15 cellular contexts compared by ENCODE assay signal in the genomic region with DNA sequence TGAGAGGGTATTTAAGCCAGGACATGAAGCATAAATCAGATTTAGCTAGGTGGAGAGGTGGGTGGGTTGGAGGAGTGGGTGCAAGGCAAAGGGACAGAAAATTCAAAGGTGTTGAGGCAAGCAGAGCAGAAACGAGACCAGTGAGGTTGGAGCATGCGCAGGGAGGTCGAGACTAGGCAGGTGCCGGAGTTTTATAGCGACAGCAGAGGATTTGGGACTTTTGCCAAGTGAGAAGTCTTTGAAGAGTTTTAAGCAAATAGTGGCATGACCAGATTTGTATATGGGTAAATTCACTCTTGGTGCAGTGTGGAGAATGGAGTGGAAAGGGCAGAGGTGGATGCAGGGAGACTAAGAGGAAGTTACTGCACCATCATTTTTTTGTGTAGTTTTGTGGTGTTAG.
DNase-seq lines count a peak whose midpoint lies in the region; ATAC-seq, FAIRE-seq and TF ChIP-seq lines count a peak whose summit lies in the region.
"Had no signal": no experiment of that assay in that cellular context is flagged by ENCODE, and none has a peak within 500 bp of the region (broad histone marks: within the 10 kb centered on the region; RNA-seq: fewer than 3 reads in every experiment).

No MANE protein-coding gene starts in this region.

- no peaks in the 10 kb centered on the region for H3K36me3 ChIP-seq in bronchial epithelial cell (ENCODE audit: control insufficient read depth, insufficient read depth, low read length)
- H3K36me3 ChIP-seq: ovary, SJSA1 had no signal

- no peak overlapping the region for H3K4me3 Mint-ChIP-seq in T-helper 2 cell treated with Interferon-gamma antibody and Interleukin-4, amounts not matched to agents 5 μg/mL and 100 μg/mL, for 36 hours
- H3K4me3 Mint-ChIP-seq in stimulated activated effector memory CD8-positive, alpha-beta T cell treated with anti-CD3 and anti-CD28 coated beads, Interleukin-12 subunit alpha, Interleukin-12 subunit beta, amount 100 ng/mL, for 72 hours = no peak overlapping the region

- peaks cover 19% of the 10 kb centered on the region for H3K36me3 Mint-ChIP-seq in T-helper 2 cell treated with Interferon-gamma antibody and Interleukin-4, amounts not matched to agents 5 μg/mL and 100 μg/mL, for 36 hours (ENCODE audit: low read depth)
- H3K36me3 Mint-ChIP-seq in stimulated activated effector memory CD8-positive, alpha-beta T cell treated with anti-CD3 and anti-CD28 coated beads, Interleukin-12 subunit alpha, Interleukin-12 subunit beta, amount 100 ng/mL, for 72 hours = peaks cover 25% of the 10 kb centered on the region

- H3K27ac Mint-ChIP-seq in T-helper 2 cell treated with Interferon-gamma antibody and Interleukin-4, amounts not matched to agents 5 μg/mL and 100 μg/mL, for 36 hours = peak overlapping the region; percentile 17
- H3K27ac Mint-ChIP-seq in stimulated activated effector memory CD8-positive, alpha-beta T cell treated with anti-CD3 and anti-CD28 coated beads, Interleukin-12 subunit alpha, Interleukin-12 subunit beta, amount 100 ng/mL, for 72 hours = peak overlapping the region; percentile 13

- ATAC-seq in stimulated activated effector memory CD8-positive, alpha-beta T cell treated with anti-CD3 and anti-CD28 coated beads, Interleukin-12 subunit alpha, Interleukin-12 subunit beta, amount 100 ng/mL, for 72 hours = no peak
- ATAC-seq in GM19395 (IDR thresholded peaks at IDR 0.05; ENCODE audit: unreplicated experiment) = no peak

- peaks cover 32% of the 10 kb centered on the region for H3K4me1 Mint-ChIP-seq in T-helper 2 cell treated with Interferon-gamma antibody and Interleukin-4, amounts not matched to agents 5 μg/mL and 100 μg/mL, for 36 hours (ENCODE audit: low read depth)
- peaks cover 41% of the 10 kb centered on the region for H3K4me1 Mint-ChIP-seq in stimulated activated effector memory CD8-positive, alpha-beta T cell treated with anti-CD3 and anti-CD28 coated beads, Interleukin-12 subunit alpha, Interleukin-12 subunit beta, amount 100 ng/mL, for 72 hours

- H3K9me3 Mint-ChIP-seq in T-helper 2 cell treated with Interferon-gamma antibody and Interleukin-4, amounts not matched to agents 5 μg/mL and 100 μg/mL, for 36 hours = no peaks in the 10 kb centered on the region
- H3K9me3 Mint-ChIP-seq in stimulated activated effector memory CD8-positive, alpha-beta T cell treated with anti-CD3 and anti-CD28 coated beads, Interleukin-12 subunit alpha, Interleukin-12 subunit beta, amount 100 ng/mL, for 72 hours = no peaks in the 10 kb centered on the region

- no peak overlapping the region for H3K4me3 ChIP-seq in bronchial epithelial cell (ENCODE audit: low read depth, low read length)
- H3K4me3 ChIP-seq: adrenal gland, ovary, SJSA1, smooth muscle cell had no signal

- no peak for TF ChIP-seq CTCF in bronchial epithelial cell (IDR thresholded peaks at IDR 0.05; ENCODE audit: insufficient read depth, low read length, severe bottlenecking)

- no peak for DNase-seq in T-helper 2 cell treated with Interferon-gamma antibody and Interleukin-4, amounts not matched to agents 5 μg/mL and 100 μg/mL, for 36 hours (ENCODE audit: low spot score)
- DNase-seq in T-helper 2 cell = no peak
- DNase-seq in HTR-8/SVneo (ENCODE audit: insufficient read length, low spot score) = no peak
- peak; percentile 14 for DNase-seq in bronchial epithelial cell (ENCODE audit: low read depth)
- DNase-seq in stimulated activated effector memory CD8-positive, alpha-beta T cell treated with anti-CD3 and anti-CD28 coated beads, Interleukin-12 subunit alpha, Interleukin-12 subunit beta, amount 100 ng/mL, for 72 hours (ENCODE audit: low spot score in 2 of 2) = no peak
- no peak for DNase-seq in NCI-H2107 treated with DMSO at 0.1 percent for 48 hours (lab: John Stamatoyannopoulos, UW; ENCODE audit: unreplicated experiment)
- DNase-seq in HEK293T (ENCODE audit: extremely low spot score) = no peak
- DNase-seq: adrenal gland, cerebellar nuclear complex, MV-4-11, ovary had no signal

- POLR2A ChIA-PET in HEK293T (lab: Yijun Ruan, JAX) = interaction anchor here (1.5 kb wide), 1 partner anchor 232 kb away, joined by 3 read pairs; no protein-coding TSS in a partner anchor

- H3K27me3 Mint-ChIP-seq in T-helper 2 cell treated with Interferon-gamma antibody and Interleukin-4, amounts not matched to agents 5 μg/mL and 100 μg/mL, for 36 hours (ENCODE audit: low read depth) = no peaks in the 10 kb centered on the region

- FAIRE-seq in HTR-8/SVneo (lab: Jason Lieb, UNC) (peak; percentile 64), bronchial epithelial cell (lab: Jason Lieb, UNC) (no peak)
- FAIRE-seq: islet of Langerhans had no signal

- CTCF ChIA-PET in HEK293T (lab: Yijun Ruan, JAX) = interaction anchor here (0.8 to 1.0 kb wide), 2 partner anchors 144 to 233 kb away, joined by 4 to 7 read pairs; no protein-coding TSS in a partner anchor

- H3K27me3 ChIP-seq in bronchial epithelial cell (ENCODE audit: control insufficient read depth, insufficient read depth, low read length) = no peaks in the 10 kb centered on the region
- H3K27me3 ChIP-seq: adrenal gland, ovary, SJSA1 had no signal

TF ChIP-seq in HEK293T, 16 proteins besides CTCF, POLR2A, EP300 and RAD21:
- TF ChIP-seq, protein P1, sequence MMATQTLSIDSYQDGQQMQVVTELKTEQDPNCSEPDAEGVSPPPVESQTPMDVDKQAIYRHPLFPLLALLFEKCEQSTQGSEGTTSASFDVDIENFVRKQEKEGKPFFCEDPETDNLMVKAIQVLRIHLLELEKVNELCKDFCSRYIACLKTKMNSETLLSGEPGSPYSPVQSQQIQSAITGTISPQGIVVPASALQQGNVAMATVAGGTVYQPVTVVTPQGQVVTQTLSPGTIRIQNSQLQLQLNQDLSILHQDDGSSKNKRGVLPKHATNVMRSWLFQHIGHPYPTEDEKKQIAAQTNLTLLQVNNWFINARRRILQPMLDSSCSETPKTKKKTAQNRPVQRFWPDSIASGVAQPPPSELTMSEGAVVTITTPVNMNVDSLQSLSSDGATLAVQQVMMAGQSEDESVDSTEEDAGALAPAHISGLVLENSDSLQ (IDR thresholded peaks at IDR 0.05) = no peak
- TF ChIP-seq FOXM1 (IDR thresholded peaks at IDR 0.05; ENCODE audit: borderline replicate concordance) (no peak), ELF4 (IDR thresholded peaks at IDR 0.05) (no peak), TARDBP (IDR thresholded peaks at IDR 0.05) (no peak), SP1 (IDR thresholded peaks at IDR 0.05) (no peak), L3MBTL2 (conservative IDR thresholded peaks at IDR 0.05) (no peak), BHLHE40 (IDR thresholded peaks at IDR 0.05; ENCODE audit: borderline replicate concordance) (no peak), HDGF (IDR thresholded peaks at IDR 0.05; ENCODE audit: borderline replicate concordance) (no peak), ARNT (IDR thresholded peaks at IDR 0.05) (no peak), LEF1 (IDR thresholded peaks at IDR 0.05; ENCODE audit: borderline replicate concordance) (no peak), SUZ12 (IDR thresholded peaks at IDR 0.05) (no peak), FOXK2 (IDR thresholded peaks at IDR 0.05) (no peak), FOXA1 (IDR thresholded peaks at IDR 0.05) (no peak), CTBP1 (IDR thresholded peaks at IDR 0.05; ENCODE audit: borderline replicate concordance) (no peak), ZNF384 (IDR thresholded peaks at IDR 0.05) (no peak), NFRKB (IDR thresholded peaks at IDR 0.05) (no peak)
